8 cellular contexts compared by ENCODE assay signal in the genomic region with DNA sequence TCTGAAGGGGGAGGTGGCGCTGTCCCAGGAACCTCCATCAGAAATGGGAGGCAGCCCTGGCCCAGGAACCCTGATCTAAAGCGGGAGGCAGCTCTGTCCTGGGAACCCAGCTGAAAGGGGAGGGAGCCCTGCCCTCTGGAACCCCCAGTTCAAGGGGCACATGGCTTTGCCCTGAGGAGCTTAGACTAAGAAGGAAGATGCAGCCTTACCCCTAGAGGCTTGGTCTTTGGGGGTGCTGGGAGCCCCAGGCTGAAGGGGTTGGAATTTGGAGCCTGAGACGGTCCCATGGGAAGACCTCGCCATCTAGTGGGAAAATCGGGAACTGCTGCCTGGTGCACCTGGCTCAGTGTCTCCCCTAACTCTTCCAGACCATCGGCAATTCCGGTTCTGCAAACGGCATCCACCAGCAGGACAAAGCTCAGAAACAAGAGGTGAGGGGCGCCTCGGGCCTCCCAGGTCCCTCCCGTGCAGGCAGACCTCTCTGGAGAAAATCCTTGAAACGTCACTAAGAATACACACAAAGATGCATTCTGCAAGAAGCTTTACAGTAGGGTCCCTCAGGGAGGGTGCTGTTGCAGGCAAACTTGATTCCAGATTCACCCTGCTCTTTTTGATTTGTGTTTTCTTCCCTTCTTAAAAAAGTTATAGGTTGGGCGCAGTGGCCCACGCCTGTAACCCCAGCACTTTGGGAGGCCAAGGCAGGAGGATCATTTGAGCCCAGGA. TPM values are rescaled to one million over a fixed set of nuclear protein-coding genes. Genes with fewer than 3 reads are reported as not detected.
DNase-seq lines count a peak whose midpoint lies in the region; ATAC-seq and TF ChIP-seq lines count a peak whose summit lies in the region.

No MANE protein-coding gene starts in this region.

- TF ChIP-seq RAD21 in Ishikawa (IDR thresholded peaks at IDR 0.05; ENCODE audit: low read depth): peak; percentile 98
- peak; percentile 97 for TF ChIP-seq RAD21 in SK-N-SH (IDR thresholded peaks at IDR 0.05; ENCODE audit: low read length)

- DNase-seq in DMS53 treated with DMSO at 0.1 percent for 48 hours (lab: John Stamatoyannopoulos, UW; ENCODE audit: unreplicated experiment) (peak; percentile 55), SK-N-SH (peak; percentile 91), cardiac muscle cell (ENCODE audit: low read depth in 1 of 2, low spot score in 1 of 2) (peak; percentile 63 to 76), renal cortical epithelial cell (ENCODE audit: low read depth) (peak; percentile 36)
- DNase-seq in activated naive CD4-positive, alpha-beta T cell treated with anti-CD3 and anti-CD28 coated beads, Interleukin-2, amount 50 U/mL, for 16 hours: peak; percentile 70

- H3K27ac ChIP-seq in SK-N-SH (ENCODE audit: low read depth in 2 of 2, low read length in 1 of 2) (no peak overlapping the region), cardiac muscle cell (no peak overlapping the region)

- H3K36me3 ChIP-seq in SK-N-SH (replicated peaks in 1 of 2; ENCODE audit: control insufficient read depth in 1 of 2, insufficient read depth in 2 of 2, low read length in 1 of 2) (peaks cover 21 to 46% of the 10 kb centered on the region in 2 experiments), cardiac muscle cell (no peaks in the 10 kb centered on the region)

- no peaks in the 10 kb centered on the region for H3K4me1 ChIP-seq in SK-N-SH (ENCODE audit: control insufficient read depth in 1 of 2, insufficient read depth in 2 of 2, low read depth in 1 of 2, low read length in 1 of 2)
- no peaks in the 10 kb centered on the region for H3K4me1 ChIP-seq in cardiac muscle cell (ENCODE audit: low read depth)

- H3K27me3 ChIP-seq in SK-N-SH (ENCODE audit: insufficient read depth): no peaks in the 10 kb centered on the region
- H3K27me3 ChIP-seq in cardiac muscle cell: no peaks in the 10 kb centered on the region

- CTCF ChIA-PET in SK-N-SH (lab: Yijun Ruan, JAX): interaction anchor here (0.5 to 22.0 kb wide), 126 partner anchors 10 to 1619 kb away, joined by 3 to 537 read pairs (median 4); partner anchors contain the start of genes CLIP2, LAT2 and RFC2

- no peaks in the 10 kb centered on the region for H4K20me1 ChIP-seq in SK-N-SH (ENCODE audit: insufficient read depth)

- H2AFZ ChIP-seq in SK-N-SH (ENCODE audit: low read depth): no peak overlapping the region

- ATAC-seq in HG03039 (IDR thresholded peaks at IDR 0.05; ENCODE audit: unreplicated experiment): no peak
- ATAC-seq in HG03135 (IDR thresholded peaks at IDR 0.05; ENCODE audit: unreplicated experiment): no peak

- H3K4me3 ChIP-seq in SK-N-SH (ENCODE audit: low read depth in 2 of 2, low read length in 1 of 2): no peak overlapping the region
- no peak overlapping the region for H3K4me3 ChIP-seq in cardiac muscle cell

- TF ChIP-seq CTCF in SK-N-SH (IDR thresholded peaks at IDR 0.05): peak; percentile 100
- TF ChIP-seq CTCF in cardiac muscle cell (IDR thresholded peaks at IDR 0.05; ENCODE audit: low read depth, low read length): peak; percentile 99

- H3F3A ChIP-seq in SK-N-SH (replicated peaks; ENCODE audit: insufficient read depth): peaks cover 22% of the 10 kb centered on the region

- no peaks in the 10 kb centered on the region for H3K79me2 ChIP-seq in SK-N-SH (ENCODE audit: insufficient read depth)

- H3K9ac ChIP-seq in SK-N-SH: no peak overlapping the region

- TF ChIP-seq EP300 in Ishikawa (IDR thresholded peaks at IDR 0.05; ENCODE audit: borderline replicate concordance) (no peak), SK-N-SH (IDR thresholded peaks at IDR 0.05; ENCODE audit: borderline replicate concordance in 1 of 2, low read depth in 1 of 2, low read length in 1 of 2) (no peak)

- no peaks in the 10 kb centered on the region for H3K9me2 ChIP-seq in SK-N-SH

- H3K9me3 ChIP-seq in SK-N-SH: no peaks in the 10 kb centered on the region
- no peaks in the 10 kb centered on the region for H3K9me3 ChIP-seq in cardiac muscle cell (ENCODE audit: low read depth)

- no peak overlapping the region for H3K4me2 ChIP-seq in SK-N-SH

- 31% methylated on average over 13 of the region's 14 CpGs for WGBS in SK-N-SH (ENCODE audit: low lambda C conversion rate)

- POLR2A ChIA-PET in SK-N-SH (lab: Yijun Ruan, JAX): interaction anchor here (1.2 to 1.7 kb wide), 3 partner anchors 98 to 196 kb away, joined by 3 to 5 read pairs (median 4); no protein-coding TSS in a partner anchor

TF ChIP-seq in Ishikawa, 13 proteins besides CTCF, POLR2A, EP300 and RAD21:
- TF ChIP-seq, protein P1, sequence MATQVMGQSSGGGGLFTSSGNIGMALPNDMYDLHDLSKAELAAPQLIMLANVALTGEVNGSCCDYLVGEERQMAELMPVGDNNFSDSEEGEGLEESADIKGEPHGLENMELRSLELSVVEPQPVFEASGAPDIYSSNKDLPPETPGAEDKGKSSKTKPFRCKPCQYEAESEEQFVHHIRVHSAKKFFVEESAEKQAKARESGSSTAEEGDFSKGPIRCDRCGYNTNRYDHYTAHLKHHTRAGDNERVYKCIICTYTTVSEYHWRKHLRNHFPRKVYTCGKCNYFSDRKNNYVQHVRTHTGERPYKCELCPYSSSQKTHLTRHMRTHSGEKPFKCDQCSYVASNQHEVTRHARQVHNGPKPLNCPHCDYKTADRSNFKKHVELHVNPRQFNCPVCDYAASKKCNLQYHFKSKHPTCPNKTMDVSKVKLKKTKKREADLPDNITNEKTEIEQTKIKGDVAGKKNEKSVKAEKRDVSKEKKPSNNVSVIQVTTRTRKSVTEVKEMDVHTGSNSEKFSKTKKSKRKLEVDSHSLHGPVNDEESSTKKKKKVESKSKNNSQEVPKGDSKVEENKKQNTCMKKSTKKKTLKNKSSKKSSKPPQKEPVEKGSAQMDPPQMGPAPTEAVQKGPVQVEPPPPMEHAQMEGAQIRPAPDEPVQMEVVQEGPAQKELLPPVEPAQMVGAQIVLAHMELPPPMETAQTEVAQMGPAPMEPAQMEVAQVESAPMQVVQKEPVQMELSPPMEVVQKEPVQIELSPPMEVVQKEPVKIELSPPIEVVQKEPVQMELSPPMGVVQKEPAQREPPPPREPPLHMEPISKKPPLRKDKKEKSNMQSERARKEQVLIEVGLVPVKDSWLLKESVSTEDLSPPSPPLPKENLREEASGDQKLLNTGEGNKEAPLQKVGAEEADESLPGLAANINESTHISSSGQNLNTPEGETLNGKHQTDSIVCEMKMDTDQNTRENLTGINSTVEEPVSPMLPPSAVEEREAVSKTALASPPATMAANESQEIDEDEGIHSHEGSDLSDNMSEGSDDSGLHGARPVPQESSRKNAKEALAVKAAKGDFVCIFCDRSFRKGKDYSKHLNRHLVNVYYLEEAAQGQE (IDR thresholded peaks at IDR 0.05; ENCODE audit: low read depth): no peak
- TF ChIP-seq TEAD4 (IDR thresholded peaks at IDR 0.05) (peak; percentile 61; the same call in 1 of the 2 replicates), EGR1 (IDR thresholded peaks at IDR 0.05) (no peak), NFIC (IDR thresholded peaks at IDR 0.05) (no peak), CREB1 (IDR thresholded peaks at IDR 0.05; ENCODE audit: low read depth) (no peak), TCF12 (IDR thresholded peaks at IDR 0.05; ENCODE audit: low read depth) (no peak)

TF ChIP-seq in SK-N-SH, 30 proteins besides CTCF, POLR2A, EP300 and RAD21:
- TF ChIP-seq RFX5 (IDR thresholded peaks at IDR 0.05; ENCODE audit: low read length) (no peak), PBX3 (IDR thresholded peaks at IDR 0.05) (no peak), SMC3 (IDR thresholded peaks at IDR 0.05; ENCODE audit: low read depth, low read length) (peak; percentile 88)
- TF ChIP-seq, protein P2, sequence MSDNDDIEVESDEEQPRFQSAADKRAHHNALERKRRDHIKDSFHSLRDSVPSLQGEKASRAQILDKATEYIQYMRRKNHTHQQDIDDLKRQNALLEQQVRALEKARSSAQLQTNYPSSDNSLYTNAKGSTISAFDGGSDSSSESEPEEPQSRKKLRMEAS (IDR thresholded peaks at IDR 0.05; ENCODE audit: low read depth): no peak

RNA-seq across cellular contexts. Expression of gene GTF2IRD1, which starts 52.4 kb away (rescaled TPM):
- 20.2 and 26.4 TPM in 2 replicates for polyA plus RNA-seq in SK-N-SH (2012; rRNA removed)
- polyA plus RNA-seq in SK-N-SH (2012; cell fraction: cytosol; rRNA removed): 13.9 and 18.4 TPM in 2 replicates
- 29.0 and 37.8 TPM in 2 replicates for polyA plus RNA-seq in SK-N-SH (2012; cell fraction: nucleus; rRNA removed)
- 33.0 and 51.4 TPM in 2 replicates for total RNA-seq in cardiac muscle cell
- polyA plus RNA-seq in cardiac muscle cell: 29.6 and 49.3 TPM in 2 replicates
- 27.3 and 52.2 TPM in 2 replicates for total RNA-seq in renal cortical epithelial cell

Comparison
In these comparisons a context has a peak if more than half of its experiments do, and no peak if none do; other contexts are left out.
1. DNase-seq: peak in every context shown above with its lines; median percentile 91 in SK-N-SH; 70 in activated naive CD4-positive, alpha-beta T cell treated with anti-CD3 and anti-CD28 coated beads, Interleukin-2, amount 50 U/mL, for 16 hours; 70 in cardiac muscle cell; 55 in DMS53 treated with DMSO at 0.1 percent for 48 hours; 36 in renal cortical epithelial cell.